Comparison of ENCODE assay signal across 12 cellular contexts in genomic region chr3:188349276-188349962, GRCh38.
A peak's percentile ranks its signal among the peaks of the same experiment; 100 is the strongest.
DNase-seq lines count a peak whose midpoint lies in the region; ATAC-seq and TF ChIP-seq lines count a peak whose summit lies in the region.
"Had no signal": no experiment of that assay in that cellular context is flagged by ENCODE, and none has a peak within 500 bp of the region (broad histone marks: within the 10 kb centered on the region; RNA-seq: fewer than 3 reads in every experiment).

No MANE protein-coding gene starts in this region.

- TF ChIP-seq POLR2A in esophagus muscularis mucosa (IDR thresholded peaks at IDR 0.05; ENCODE audit: low read depth) (no peak), ovary (IDR thresholded peaks at IDR 0.05) (no peak)

- no peaks in the 10 kb centered on the region for H4K20me1 ChIP-seq in PC-3 (ENCODE audit: low read length)

- H3K9ac ChIP-seq in PC-3 (ENCODE audit: low read length) = no peak overlapping the region

- 49% methylated on average over 7 of the region's 7 CpGs for WGBS in esophagus muscularis mucosa
- 49 to 58% (median 55%) methylated on average over 7 of the region's 7 CpGs for WGBS in ovary, 3 donors

- H3K4me2 ChIP-seq in PC-3 (ENCODE audit: low read length) = no peak overlapping the region

- no peaks in the 10 kb centered on the region for H3K9me2 ChIP-seq in PC-3 (replicated peaks; ENCODE audit: low read length)

- POLR2A ChIA-PET in PC-3 (lab: Charles Lee; ENCODE audit: unreplicated experiment) = interaction anchor here (0.7 kb wide), 2 partner anchors 13 to 603 kb away, joined by 3 to 4 read pairs; no protein-coding TSS in a partner anchor
- POLR2A ChIA-PET in activated CD4-positive, alpha-beta T cell treated with anti-CD3 and anti-CD28 coated beads, Interleukin-2, amount 10 ng/mL, durations not matched to agents 7 days and 5 days (lab: Charles Lee) = no interaction called here

- no peaks in the 10 kb centered on the region for H3K27me3 ChIP-seq in PC-3 (ENCODE audit: low read length)
- no peaks in the 10 kb centered on the region for H3K27me3 ChIP-seq in esophagus muscularis mucosa
- H3K27me3 ChIP-seq in ovary = no peaks in the 10 kb centered on the region

- intact Hi-C loops in Calu3 (cut with micrococcal nuclease; ENCODE audit: unreplicated experiment) = loop anchor here (2.0 kb wide), 3 partner anchors 55 to 611 kb away; no protein-coding TSS in a partner anchor
- intact Hi-C loops in PC-3 (cut with micrococcal nuclease) = no loop called here
- intact Hi-C loops in esophagus muscularis mucosa (cut with DNase I) = no loop called here
- intact Hi-C loops in ovary (cut with DNase I) = loop anchor here in 1 of 4 donors (10.0 kb wide), 1 partner anchor 605 kb away; the partner anchor contains the start of gene BCL6
- intact Hi-C loops in head of caudate nucleus (cut with DNase I) = no loop called here

- TF ChIP-seq EP300 in esophagus muscularis mucosa (IDR thresholded peaks at IDR 0.05) (no peak), ovary (IDR thresholded peaks at IDR 0.05) (no peak)

- no TSS peak for BruUV-seq in Calu3 (replicated peaks; lab: Mats Ljungman, UMichigan)
- BruUV-seq in PC-3 (replicated peaks; lab: Mats Ljungman, UMichigan) = no TSS peak

- H3K4me1 Mint-ChIP-seq in Calu3 (ENCODE audit: low read depth, unreplicated experiment) = peaks cover 62% of the 10 kb centered on the region
- H3K4me1 Mint-ChIP-seq in activated CD4-positive, alpha-beta T cell treated with anti-CD3 and anti-CD28 coated beads, Interleukin-2, amount 10 ng/mL, durations not matched to agents 7 days and 5 days = no peaks in the 10 kb centered on the region

- H2AFZ ChIP-seq in PC-3 (ENCODE audit: low read length) = no peak overlapping the region

- CTCF ChIA-PET in Calu3 (lab: Charles Lee) (interaction anchor here (0.6 to 1.4 kb wide), 10 partner anchors 13 to 653 kb away, joined by 3 to 9 read pairs (median 3); partner anchors contain the start of gene BCL6), PC-3 (lab: Charles Lee) (no interaction called here)
- CTCF ChIA-PET in activated CD4-positive, alpha-beta T cell treated with anti-CD3 and anti-CD28 coated beads, Interleukin-2, amount 10 ng/mL, durations not matched to agents 7 days and 5 days (lab: Charles Lee) = interaction anchor here (1.1 to 3.4 kb wide), 3 partner anchors 10 to 609 kb away, joined by 4 to 19 read pairs (median 7); no protein-coding TSS in a partner anchor

- DNase-seq in Calu3 = peak; percentile 56
- peak; percentile 18 for DNase-seq in PC-3
- no peak for DNase-seq in esophagus muscularis mucosa (ENCODE audit: extremely low spot score)
- DNase-seq in ovary = peak in 1 of 5 donors; percentile 41
- no peak for DNase-seq in head of caudate nucleus
- no peak for DNase-seq in activated CD4-positive, alpha-beta T cell treated with anti-CD3 and anti-CD28 coated beads, Interleukin-2, amount 10 ng/mL, durations not matched to agents 7 days and 5 days
- DNase-seq: activated T-cell treated with anti-CD3 and anti-CD28 coated beads, Interleukin-2, amount 50 U/mL, for 4 hours; CD4-positive, CD25-positive, alpha-beta regulatory T cell; natural killer cell; NCI-H1417 treated with DMSO at 0.1 percent for 48 hours had no signal

- ATAC-seq in PC-3 (no peak; the same call in 1 of the 2 replicates), GM18909 (IDR thresholded peaks at IDR 0.05; ENCODE audit: poor library complexity, unreplicated experiment) (no peak), GM18873 (IDR thresholded peaks at IDR 0.05; ENCODE audit: low FRiP score, unreplicated experiment) (no peak)
- ATAC-seq: activated T-cell treated with anti-CD3 and anti-CD28 coated beads, Interleukin-2, amount 50 U/mL, for 4 hours; natural killer cell had no signal

- H3K9me3 Mint-ChIP-seq in Calu3 (ENCODE audit: low read depth, unreplicated experiment) = no peaks in the 10 kb centered on the region
- no peaks in the 10 kb centered on the region for H3K9me3 Mint-ChIP-seq in activated CD4-positive, alpha-beta T cell treated with anti-CD3 and anti-CD28 coated beads, Interleukin-2, amount 10 ng/mL, durations not matched to agents 7 days and 5 days
- H3K9me3 Mint-ChIP-seq: activated T-cell treated with anti-CD3 and anti-CD28 coated beads, Interleukin-2, amount 50 U/mL, for 4 hours; CD4-positive, CD25-positive, alpha-beta regulatory T cell; natural killer cell had no signal

- H3K4me3 Mint-ChIP-seq in Calu3 (ENCODE audit: low read depth, unreplicated experiment) = peak overlapping the region; percentile 51
- no peak overlapping the region for H3K4me3 Mint-ChIP-seq in activated CD4-positive, alpha-beta T cell treated with anti-CD3 and anti-CD28 coated beads, Interleukin-2, amount 10 ng/mL, durations not matched to agents 7 days and 5 days
- H3K4me3 Mint-ChIP-seq: activated T-cell treated with anti-CD3 and anti-CD28 coated beads, Interleukin-2, amount 50 U/mL, for 4 hours; CD4-positive, CD25-positive, alpha-beta regulatory T cell; natural killer cell had no signal

- no peak for TF ChIP-seq CTCF in Calu3 (IDR thresholded peaks at IDR 0.05; ENCODE audit: unreplicated experiment)
- no peak for TF ChIP-seq CTCF in PC-3 (conservative IDR thresholded peaks at IDR 0.05; ENCODE audit: low read depth, low read length)
- no peak for TF ChIP-seq CTCF in esophagus muscularis mucosa (IDR thresholded peaks at IDR 0.05)
- TF ChIP-seq CTCF in ovary (IDR thresholded peaks at IDR 0.05) = no peak

- peaks cover 10% of the 10 kb centered on the region for H3K36me3 Mint-ChIP-seq in Calu3 (ENCODE audit: insufficient read depth, unreplicated experiment)
- peaks cover 9% of the 10 kb centered on the region for H3K36me3 Mint-ChIP-seq in activated CD4-positive, alpha-beta T cell treated with anti-CD3 and anti-CD28 coated beads, Interleukin-2, amount 10 ng/mL, durations not matched to agents 7 days and 5 days (ENCODE audit: low read depth)

- H3K27me3 Mint-ChIP-seq in Calu3 (ENCODE audit: unreplicated experiment) = no peaks in the 10 kb centered on the region
- no peaks in the 10 kb centered on the region for H3K27me3 Mint-ChIP-seq in activated CD4-positive, alpha-beta T cell treated with anti-CD3 and anti-CD28 coated beads, Interleukin-2, amount 10 ng/mL, durations not matched to agents 7 days and 5 days
- H3K27me3 Mint-ChIP-seq: CD4-positive, CD25-positive, alpha-beta regulatory T cell had no signal

- H3K36me3 ChIP-seq in PC-3 (ENCODE audit: low read depth, low read length) = no peaks in the 10 kb centered on the region
- H3K36me3 ChIP-seq in esophagus muscularis mucosa = peaks cover 0 to 4% (median 0%) of the 10 kb centered on the region in 4 donors
- no peaks in the 10 kb centered on the region for H3K36me3 ChIP-seq in ovary

- H3K79me2 ChIP-seq in PC-3 (ENCODE audit: low read length) = no peaks in the 10 kb centered on the region

- H3K27ac ChIP-seq in PC-3 (ENCODE audit: low read length) = no peak overlapping the region
- peak overlapping the region; percentile 67 to 80 (median 69) for H3K27ac ChIP-seq in esophagus muscularis mucosa (replicated peaks in 1 of 4)
- H3K27ac ChIP-seq in ovary = peak overlapping the region; percentile 17 to 55

- peaks cover 11% of the 10 kb centered on the region for H3K4me1 ChIP-seq in PC-3 (ENCODE audit: insufficient read depth, low read length)
- H3K4me1 ChIP-seq in esophagus muscularis mucosa = peaks cover 63 to 90% (median 82%) of the 10 kb centered on the region in 4 donors
- peaks cover 19% of the 10 kb centered on the region for H3K4me1 ChIP-seq in ovary (ENCODE audit: insufficient read depth)

- H3K9me3 ChIP-seq in PC-3 (ENCODE audit: low read length) (no peaks in the 10 kb centered on the region), esophagus muscularis mucosa (no peaks in the 10 kb centered on the region), ovary (no peaks in the 10 kb centered on the region)

- H3F3A ChIP-seq in PC-3 (ENCODE audit: low read length, unreplicated experiment) = no peaks in the 10 kb centered on the region

- H3K4me3 ChIP-seq in PC-3 (ENCODE audit: low read length) = no peak overlapping the region
- H3K4me3 ChIP-seq in esophagus muscularis mucosa = peak overlapping the region in 1 of 4 donors; percentile 9
- H3K4me3 ChIP-seq in ovary = no peak overlapping the region

- peak overlapping the region; percentile 75 for H3K27ac Mint-ChIP-seq in Calu3 (ENCODE audit: unreplicated experiment)
- H3K27ac Mint-ChIP-seq in activated CD4-positive, alpha-beta T cell treated with anti-CD3 and anti-CD28 coated beads, Interleukin-2, amount 10 ng/mL, durations not matched to agents 7 days and 5 days = no peak overlapping the region
- H3K27ac Mint-ChIP-seq: CD4-positive, CD25-positive, alpha-beta regulatory T cell; natural killer cell had no signal

Comparison
In these comparisons a context has a peak if more than half of its experiments do, and no peak if none do; other contexts are left out.
1. DNase-seq: peak in Calu3 (single experiment) and PC-3 (single experiment); none in esophagus muscularis mucosa (single experiment), head of caudate nucleus (0 of 42) and activated CD4-positive, alpha-beta T cell treated with anti-CD3 and anti-CD28 coated beads, Interleukin-2, amount 10 ng/mL, durations not matched to agents 7 days and 5 days (single experiment).